Comparison of ENCODE assay signal across 8 cellular contexts in genomic region chr20:31707994-31708744, GRCh38. TPM values are rescaled to one million over a fixed set of nuclear protein-coding genes. Genes with fewer than 3 reads are reported as not detected.
DNase-seq lines count a peak whose midpoint lies in the region; ATAC-seq and TF ChIP-seq lines count a peak whose summit lies in the region.

No MANE protein-coding gene starts in this region.

- no peak for TF ChIP-seq CTCF in HL-60 (IDR thresholded peaks at IDR 0.05; ENCODE audit: insufficient read depth, low read length)
- no peak for TF ChIP-seq CTCF in colonic mucosa (IDR thresholded peaks at IDR 0.05)
- no peak for TF ChIP-seq CTCF in progenitor cell of endocrine pancreas (IDR thresholded peaks at IDR 0.05; ENCODE audit: unreplicated experiment)

- H3K4me3 ChIP-seq in HL-60 (replicated peaks; ENCODE audit: insufficient read depth, low read length) (no peak overlapping the region), colonic mucosa (no peak overlapping the region)

- no peaks in the 10 kb centered on the region for H3K36me3 ChIP-seq in colonic mucosa

- H3K27ac Mint-ChIP-seq in progenitor cell of endocrine pancreas, result peak overlapping the region; percentile 100

- peak overlapping the region in 1 of 2 donors; percentile 68 for H3K9ac ChIP-seq in colonic mucosa (ENCODE audit: low read depth in 2 of 2, low read length in 2 of 2)

- no peaks in the 10 kb centered on the region for H3K9me3 Mint-ChIP-seq in progenitor cell of endocrine pancreas (ENCODE audit: low read depth)

- peak overlapping the region; percentile 51 for H3K27ac ChIP-seq in HL-60 (replicated peaks)
- H3K27ac ChIP-seq in colonic mucosa, result peak overlapping the region; percentile 48

- intact Hi-C loops in colonic mucosa (cut with DNase I), result no loop called here

- ATAC-seq in HG02798 (IDR thresholded peaks at IDR 0.05; ENCODE audit: poor library complexity, unreplicated experiment), result no peak

- H3K4me1 ChIP-seq in colonic mucosa, result peaks cover 39% of the 10 kb centered on the region

- peaks cover 39% of the 10 kb centered on the region for H3K36me3 Mint-ChIP-seq in progenitor cell of endocrine pancreas (ENCODE audit: insufficient read depth)

- H3K27me3 Mint-ChIP-seq in progenitor cell of endocrine pancreas, result no peaks in the 10 kb centered on the region

- no peaks in the 10 kb centered on the region for H3K9me3 ChIP-seq in colonic mucosa

- no peak overlapping the region for H3K4me3 Mint-ChIP-seq in progenitor cell of endocrine pancreas (ENCODE audit: low read depth)

- no peaks in the 10 kb centered on the region for H3K27me3 ChIP-seq in HL-60 (ENCODE audit: insufficient read depth, poor library complexity, severe bottlenecking)
- no peaks in the 10 kb centered on the region for H3K27me3 ChIP-seq in colonic mucosa

- DNase-seq in HL-60 (ENCODE audit: low read depth in 1 of 2, low spot score in 1 of 2) (peak; percentile 59 to 87), NCI-H526 (lab: John Stamatoyannopoulos, UW) (peak; percentile 90 to 95), colonic mucosa (peak; percentile 83), progenitor cell of endocrine pancreas (ENCODE audit: low spot score, unreplicated experiment) (no peak), EL (no peak), AG08395 (ENCODE audit: low spot score) (no peak)
- DNase-seq in activated CD4-positive, alpha-beta T cell treated with anti-CD3 and anti-CD28 coated beads for 48 hours, result no peak

- peaks cover 73% of the 10 kb centered on the region for H3K4me1 Mint-ChIP-seq in progenitor cell of endocrine pancreas (ENCODE audit: low read depth)

RNA-seq across cellular contexts. Expression of gene BCL2L1, which starts 14.5 kb away (rescaled TPM):
- 10 to 100 TPM; 55.9 to 59.4 TPM for total RNA-seq in colonic mucosa
- total RNA-seq in progenitor cell of endocrine pancreas, result 130 and 136 TPM in 2 replicates

RNA-seq across cellular contexts. Expression of gene TPX2, which starts 30.9 kb away (rescaled TPM):
- total RNA-seq in colonic mucosa (10 to 100 TPM; 21.8 to 74.5 TPM), progenitor cell of endocrine pancreas (71.9 and 77.0 TPM in 2 replicates)

Comparison
In these comparisons a context has a peak if more than half of its experiments do, and no peak if none do; other contexts are left out.
1. DNase-seq: peak in HL-60 (2 of 2), NCI-H526 (2 of 2) and colonic mucosa (single experiment); none in progenitor cell of endocrine pancreas (single experiment), EL (single experiment), activated CD4-positive, alpha-beta T cell treated with anti-CD3 and anti-CD28 coated beads for 48 hours (single experiment) and AG08395 (single experiment).